10 cellular contexts compared by ENCODE assay signal in genomic region chr1:23593556-23594148, GRCh38. TPM values are rescaled to one million over a fixed set of nuclear protein-coding genes. Genes with fewer than 3 reads are reported as not detected.
DNase-seq lines count a peak whose midpoint lies in the region; ATAC-seq, FAIRE-seq and TF ChIP-seq lines count a peak whose summit lies in the region.
"Had no signal": no experiment of that assay in that cellular context is flagged by ENCODE, and none has a peak within 500 bp of the region (broad histone marks: within the 10 kb centered on the region; RNA-seq: fewer than 3 reads in every experiment).

No MANE protein-coding gene starts in this region.

- H3K4me2 ChIP-seq in OCI-LY1 (ENCODE audit: low read length): peak overlapping the region; percentile 64

- TF ChIP-seq CTCF in OCI-LY1 (IDR thresholded peaks at IDR 0.05; ENCODE audit: low read length) (no peak), kidney epithelial cell (IDR thresholded peaks at IDR 0.05; ENCODE audit: insufficient read depth, low read length, poor library complexity, severe bottlenecking) (no peak)

- H3K4me1 ChIP-seq in OCI-LY1 (ENCODE audit: insufficient read depth, low read length, severe bottlenecking): peaks cover 96% of the 10 kb centered on the region

- peak overlapping the region; percentile 24 for H3K4me3 ChIP-seq in OCI-LY1 (ENCODE audit: low read depth, low read length, poor library complexity, severe bottlenecking)
- H3K4me3 ChIP-seq in kidney epithelial cell (ENCODE audit: low read depth, low read length): no peak overlapping the region

- H4K20me1 ChIP-seq in OCI-LY1 (ENCODE audit: insufficient read depth, low read length): no peaks in the 10 kb centered on the region

- ATAC-seq in HG02588 (IDR thresholded peaks at IDR 0.05; ENCODE audit: unreplicated experiment): no peak
- no peak for ATAC-seq in HG03135 (IDR thresholded peaks at IDR 0.05; ENCODE audit: unreplicated experiment)
- ATAC-seq in GM19035 (IDR thresholded peaks at IDR 0.05; ENCODE audit: unreplicated experiment): no peak

- peak overlapping the region; percentile 64 for H3K9ac ChIP-seq in OCI-LY1 (ENCODE audit: low read length)

- H3K79me2 ChIP-seq in OCI-LY1 (ENCODE audit: insufficient read depth, low read length): no peaks in the 10 kb centered on the region

- H3K27me3 ChIP-seq in OCI-LY1 (ENCODE audit: insufficient read depth, low read length) (no peaks in the 10 kb centered on the region), kidney epithelial cell (ENCODE audit: control insufficient read depth, insufficient read depth, low read length) (no peaks in the 10 kb centered on the region)

- in situ Hi-C loops in ACHN (cut with HindIII; ENCODE audit: low pct_ligation_motif_present, low pct_unique_long_range_greater_than_20kb, low sequenced_read_pairs): no loop called here

- no peaks in the 10 kb centered on the region for H3K9me2 ChIP-seq in OCI-LY1 (ENCODE audit: low read depth, low read length)

- DNase-seq in ACHN: peak; percentile 5
- DNase-seq in GM12892 (ENCODE audit: insufficient read length): no peak
- DNase-seq in kidney epithelial cell (ENCODE audit: low read depth): peak; percentile 67
- DNase-seq in ureter (ENCODE audit: low spot score): no peak
- DNase-seq: activated effector memory CD4-positive, alpha-beta T cell treated with anti-CD3 and anti-CD28 coated beads, Interleukin-2, amount 50 U/mL, for 16 hours; GDM1 had no signal

- H3K27ac ChIP-seq in OCI-LY1 (ENCODE audit: low read depth, low read length, poor library complexity, severe bottlenecking): peak overlapping the region; percentile 99

- TF ChIP-seq POLR2A in GM12892 (IDR thresholded peaks at IDR 0.05; ENCODE audit: low read depth, low read length): no peak

- no peaks in the 10 kb centered on the region for H3K9me3 ChIP-seq in OCI-LY1 (ENCODE audit: low read length)

- no peak overlapping the region for H2AFZ ChIP-seq in OCI-LY1 (ENCODE audit: low read length)

- H3K36me3 ChIP-seq in OCI-LY1 (ENCODE audit: insufficient read depth, low read length) (no peaks in the 10 kb centered on the region), kidney epithelial cell (ENCODE audit: control insufficient read depth, insufficient read depth, low read length) (no peaks in the 10 kb centered on the region)

- peaks cover 38% of the 10 kb centered on the region for H3F3A ChIP-seq in OCI-LY1 (ENCODE audit: insufficient read depth, low read length)

- FAIRE-seq in GM12892 (lab: Jason Lieb, UNC): peak; percentile 30

RNA-seq across cellular contexts. Expression of gene ID3, which starts 34.4 kb away (rescaled TPM):
- 101 TPM for polyA plus RNA-seq in GM12892 (2012; ENCODE audit: missing spikeins)
- 76.6 and 77.5 TPM in 2 replicates for total RNA-seq in kidney epithelial cell
- total RNA-seq in ureter: 81.0 TPM

Comparison
In these comparisons a context has a peak if more than half of its experiments do, and no peak if none do; other contexts are left out.
1. DNase-seq: peak in ACHN (single experiment) and kidney epithelial cell (single experiment); none in GM12892 (single experiment) and ureter (single experiment).